Comparison of ENCODE assay signal across 35 cellular contexts in the genomic region with DNA sequence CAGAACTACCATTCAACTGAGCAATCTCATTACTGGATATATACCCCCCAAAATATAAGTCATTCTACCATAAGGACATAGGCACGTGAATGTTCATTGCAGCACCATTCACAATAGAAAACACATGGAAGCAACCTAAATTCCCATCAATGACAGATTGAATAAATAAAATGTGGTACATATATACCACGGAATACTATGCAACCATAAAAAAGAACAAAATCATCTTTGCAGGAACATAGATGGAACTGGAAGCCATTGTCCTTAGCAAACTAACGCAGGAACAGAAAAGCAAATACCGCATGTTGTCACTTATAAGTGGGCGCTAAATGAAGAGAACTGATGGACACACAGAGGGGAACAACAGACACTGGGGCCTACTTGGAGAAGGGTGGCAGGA. TPM values are rescaled to one million over a fixed set of nuclear protein-coding genes. Genes with fewer than 3 reads are reported as not detected.
"Had no signal": no experiment of that assay in that cellular context is flagged by ENCODE, and none has a peak within 500 bp of the region (broad histone marks: within the 10 kb centered on the region; RNA-seq: fewer than 3 reads in every experiment).

No MANE protein-coding gene starts in this region.

- H3K27ac Mint-ChIP-seq: naive thymus-derived CD8-positive, alpha-beta T cell; natural killer cell treated with Interleukin-12 subunit alpha and Interleukin-12 subunit beta and Interleukin-15 and Interleukin-18, amount 100 ng/mL, for 72 hours; stimulated activated memory B cell treated with anti-CD40 and anti-IgM and Interleukin-4, amounts not matched to agents 10 μg/mL and 1 μg/mL and 100 μg/mL, for 72 hours; stimulated activated naive CD8-positive, alpha-beta T cell treated with anti-CD3 and anti-CD28 coated beads, Interleukin-15, amount 100 ng/mL, for 72 hours had no signal

- H3K4me1 ChIP-seq: psoas muscle, suprapubic skin, testis, tibial artery, transverse colon, vagina had no signal

- H3K27ac ChIP-seq: neutrophil, pancreas, psoas muscle, skin epidermis, spleen, suprapubic skin, testis, tibial artery, transverse colon, upper lobe of left lung, vagina had no signal

- H3K4me3 Mint-ChIP-seq: naive B cell; naive thymus-derived CD8-positive, alpha-beta T cell; natural killer cell treated with Interleukin-12 subunit alpha and Interleukin-12 subunit beta and Interleukin-15 and Interleukin-18, amount 100 ng/mL, for 72 hours; neural crest cell; stimulated activated memory B cell treated with anti-CD40 and anti-IgM and Interleukin-4, amounts not matched to agents 10 μg/mL and 1 μg/mL and 100 μg/mL, for 72 hours; stimulated activated naive CD8-positive, alpha-beta T cell treated with anti-CD3 and anti-CD28 coated beads, Interleukin-15, amount 100 ng/mL, for 72 hours had no signal

- H3K9me3 ChIP-seq: neutrophil, pancreas, psoas muscle, spleen, suprapubic skin, testis, tibial artery, transverse colon, upper lobe of left lung, vagina had no signal

- H3K27me3 Mint-ChIP-seq: natural killer cell treated with Interleukin-12 subunit alpha and Interleukin-12 subunit beta and Interleukin-15 and Interleukin-18, amount 100 ng/mL, for 72 hours had no signal

- H3K36me3 ChIP-seq: neutrophil, pancreas, spleen, suprapubic skin, tibial artery, transverse colon, vagina had no signal

- H3K9me3 Mint-ChIP-seq: natural killer cell treated with Interleukin-12 subunit alpha and Interleukin-12 subunit beta and Interleukin-15 and Interleukin-18, amount 100 ng/mL, for 72 hours; stimulated activated naive CD8-positive, alpha-beta T cell treated with anti-CD3 and anti-CD28 coated beads, Interleukin-15, amount 100 ng/mL, for 72 hours had no signal

- H3K4me3 ChIP-seq: pancreas, psoas muscle, skin epidermis, smooth muscle cell, spleen, suprapubic skin, testis, tibial artery, transverse colon, upper lobe of left lung, vagina had no signal

- H3K4me2 ChIP-seq: smooth muscle cell had no signal

- H3K4me1 Mint-ChIP-seq: naive B cell; naive thymus-derived CD8-positive, alpha-beta T cell; stimulated activated naive CD8-positive, alpha-beta T cell treated with anti-CD3 and anti-CD28 coated beads, Interleukin-15, amount 100 ng/mL, for 72 hours had no signal

- ATAC-seq: naive thymus-derived CD8-positive, alpha-beta T cell; natural killer cell treated with Interleukin-12 subunit alpha and Interleukin-12 subunit beta and Interleukin-15 and Interleukin-18, amount 100 ng/mL, for 72 hours; pancreas; psoas muscle; right cardiac atrium; sciatic nerve; stimulated activated memory B cell treated with anti-CD40 and anti-IgM and Interleukin-4, amounts not matched to agents 10 μg/mL and 1 μg/mL and 100 μg/mL, for 72 hours; stimulated activated naive CD8-positive, alpha-beta T cell treated with anti-CD3 and anti-CD28 coated beads, Interleukin-15, amount 100 ng/mL, for 72 hours; stimulated activated naive CD8-positive, alpha-beta T cell treated with anti-CD3 and anti-CD28 coated beads, Interleukin-15, Interleukin-2, amounts not matched to agents 100 U/mL and 50 U/mL, for 24 hours had no signal

- H3K27me3 ChIP-seq: pancreas, spleen, suprapubic skin, testis, tibial artery, transverse colon, upper lobe of left lung, vagina had no signal

- H3K36me3 Mint-ChIP-seq: naive B cell; naive thymus-derived CD8-positive, alpha-beta T cell; natural killer cell treated with Interleukin-12 subunit alpha and Interleukin-12 subunit beta and Interleukin-15 and Interleukin-18, amount 100 ng/mL, for 72 hours; stimulated activated memory B cell treated with anti-CD40 and anti-IgM and Interleukin-4, amounts not matched to agents 10 μg/mL and 1 μg/mL and 100 μg/mL, for 72 hours had no signal

- DNase-seq: naive B cell; naive thymus-derived CD8-positive, alpha-beta T cell; nucleus accumbens; pancreas; psoas muscle; right cardiac atrium; spleen; stimulated activated CD4-positive, alpha-beta T cell treated with anti-CD3 and anti-CD28 coated beads, Interleukin-12 subunit alpha, Interleukin-12 subunit beta, amount 100 ng/mL, for 4 hours; stimulated activated CD4-positive, alpha-beta T cell treated with anti-CD3 and anti-CD28 coated beads, Interleukin-1b, Interleukin-23, amount 100 ng/mL, for 48 hours; stimulated activated CD4-positive, alpha-beta T cell treated with anti-CD3 and anti-CD28 coated beads, Interleukin-4, amount 100 ng/mL, for 1 hour; stimulated activated CD4-positive, alpha-beta T cell treated with anti-CD3 and anti-CD28 coated beads, Interleukin-4, amount 100 ng/mL, for 4 hours; stimulated activated CD8-positive, alpha-beta memory T cell treated with anti-CD3 and anti-CD28 coated beads, Interleukin-4, amount 100 ng/mL, for 48 hours; stimulated activated naive CD4-positive, alpha-beta T cell; stimulated activated naive CD8-positive, alpha-beta T cell treated with anti-CD3 and anti-CD28 coated beads, Interleukin-15, amount 100 ng/mL, for 72 hours; stimulated activated naive CD8-positive, alpha-beta T cell treated with anti-CD3 and anti-CD28 coated beads, Interleukin-15, Interleukin-2, amounts not matched to agents 100 U/mL and 50 U/mL, for 24 hours; substantia nigra; testis; tibial artery; transverse colon; upper lobe of left lung had no signal

RNA-seq across cellular contexts. Expression of a gene that starts 14.1 kb away (rescaled TPM):
- total RNA-seq: naive thymus-derived CD8-positive, alpha-beta T cell; natural killer cell treated with Interleukin-12 subunit alpha and Interleukin-12 subunit beta and Interleukin-15 and Interleukin-18, amount 100 ng/mL, for 72 hours; neural crest cell; omental fat pad; osteocyte; pancreas; posterior vena cava; psoas muscle; renal cortical epithelial cell; right cardiac atrium; sciatic nerve; smooth muscle cell; spleen; suprapubic skin; transverse colon; upper lobe of left lung; ureter; vagina had no signal
- polyA plus RNA-seq: naive thymus-derived CD8-positive, alpha-beta T cell; pancreas; psoas muscle; right cardiac atrium; spleen; thymus had no signal
